15 cellular contexts compared by ENCODE assay signal in genomic region chr1:9459784-9460407, GRCh38.
"Had no signal": no experiment of that assay in that cellular context is flagged by ENCODE, and none has a peak within 500 bp of the region (broad histone marks: within the 10 kb centered on the region; RNA-seq: fewer than 3 reads in every experiment).

No MANE protein-coding gene starts in this region.

- H3K4me1 Mint-ChIP-seq: activated CD4-positive, alpha-beta memory T cell treated with anti-CD3 and anti-CD28 coated beads, Interleukin-2, amount 10 ng/mL, durations not matched to agents 7 days and 5 days; activated naive CD8-positive, alpha-beta T cell treated with anti-CD3 and anti-CD28 coated beads for 36 hours had no signal

- H3K36me3 ChIP-seq: left lung, stomach had no signal

- H3K4me3 ChIP-seq: left lung, stomach had no signal

- H3K36me3 Mint-ChIP-seq: activated naive CD8-positive, alpha-beta T cell treated with anti-CD3 and anti-CD28 coated beads for 36 hours had no signal

- H3K9me3 ChIP-seq: left lung, stomach had no signal

- H3K4me1 ChIP-seq: left lung had no signal

- H3K27ac ChIP-seq: left lung, stomach, VCaP had no signal

- H3K9me3 Mint-ChIP-seq: activated CD4-positive, alpha-beta memory T cell treated with anti-CD3 and anti-CD28 coated beads, Interleukin-2, amount 10 ng/mL, durations not matched to agents 7 days and 5 days; activated naive CD8-positive, alpha-beta T cell treated with anti-CD3 and anti-CD28 coated beads for 36 hours; activated T-cell treated with anti-CD3 and anti-CD28 coated beads, Interleukin-2, amount 50 U/mL, for 72 hours; nephron had no signal

- H3K4me3 Mint-ChIP-seq: activated CD4-positive, alpha-beta memory T cell treated with anti-CD3 and anti-CD28 coated beads, Interleukin-2, amount 10 ng/mL, durations not matched to agents 7 days and 5 days; activated naive CD8-positive, alpha-beta T cell treated with anti-CD3 and anti-CD28 coated beads for 36 hours; activated T-cell treated with anti-CD3 and anti-CD28 coated beads, Interleukin-2, amount 50 U/mL, for 72 hours; nephron had no signal

- H3K27me3 ChIP-seq: left lung had no signal

- DNase-seq: activated CD4-positive, alpha-beta memory T cell treated with anti-CD3 and anti-CD28 coated beads, Interleukin-2, amount 10 ng/mL, durations not matched to agents 7 days and 5 days; activated gamma-delta T cell treated with Interleukin-2 at 50 U/mL for 16 hours; activated naive CD8-positive, alpha-beta T cell treated with anti-CD3 and anti-CD28 coated beads for 36 hours; activated T-cell treated with anti-CD3 and anti-CD28 coated beads, Interleukin-2, amount 50 U/mL, for 72 hours; cerebellar nuclear complex; dermis blood vessel endothelial cell; erythroblast; foreskin fibroblast; mesenchymal stem cell; stimulated activated CD4-positive, alpha-beta T cell treated with anti-CD3 and anti-CD28 coated beads, Interleukin-2, amount 100 ng/mL, for 48 hours; stomach; T1000 had no signal

- H3K27me3 Mint-ChIP-seq: activated naive CD8-positive, alpha-beta T cell treated with anti-CD3 and anti-CD28 coated beads for 36 hours had no signal

- H3K27ac Mint-ChIP-seq: activated CD4-positive, alpha-beta memory T cell treated with anti-CD3 and anti-CD28 coated beads, Interleukin-2, amount 10 ng/mL, durations not matched to agents 7 days and 5 days; activated naive CD8-positive, alpha-beta T cell treated with anti-CD3 and anti-CD28 coated beads for 36 hours; activated T-cell treated with anti-CD3 and anti-CD28 coated beads, Interleukin-2, amount 50 U/mL, for 72 hours had no signal

- ATAC-seq: activated T-cell treated with anti-CD3 and anti-CD28 coated beads, Interleukin-2, amount 50 U/mL, for 72 hours; left lung had no signal
